ENCODE assay signal across 9 cellular contexts in genomic region chr19:18438331-18439024, GRCh38. TPM values are rescaled to one million over a fixed set of nuclear protein-coding genes. Genes with fewer than 3 reads are reported as not detected.
DNase-seq lines count a peak whose midpoint lies in the region; ATAC-seq, FAIRE-seq and TF ChIP-seq lines count a peak whose summit lies in the region.
"Had no signal": no experiment of that assay in that cellular context is flagged by ENCODE, and none has a peak within 500 bp of the region (broad histone marks: within the 10 kb centered on the region; RNA-seq: fewer than 3 reads in every experiment).

No MANE protein-coding gene starts in this region.

- no peaks in the 10 kb centered on the region for H3K36me3 Mint-ChIP-seq in natural killer cell

- H3K4me3 ChIP-seq in HUES64 (ENCODE audit: low read length): peak overlapping the region; percentile 85
- H3K4me3 ChIP-seq in GM12878: no peak overlapping the region

- H3K9me3 ChIP-seq in HUES64 (ENCODE audit: insufficient read depth, low read depth, low read length) (no peaks in the 10 kb centered on the region), GM12878 (replicated peaks; ENCODE audit: control insufficient read depth, insufficient read depth, low read length) (no peaks in the 10 kb centered on the region; the same call in 2 of the 3 replicates)

- H3K79me2 ChIP-seq in GM12878 (ENCODE audit: control insufficient read depth, insufficient read depth, low read length): no peaks in the 10 kb centered on the region

- peaks cover 4% of the 10 kb centered on the region in 2 donors for H3K9me3 Mint-ChIP-seq in natural killer cell

- no peaks in the 10 kb centered on the region for H3K27me3 Mint-ChIP-seq in natural killer cell (ENCODE audit: low read depth in 2 of 2)

- peak overlapping the region in 1 of 2 donors; percentile 72 for H3K27ac Mint-ChIP-seq in natural killer cell

- BruUV-seq in GM12878 (replicated peaks; lab: Mats Ljungman, UMichigan): no TSS peak

- H2AFZ ChIP-seq in GM12878 (ENCODE audit: control insufficient read depth, low read depth, low read length): no peak overlapping the region

- intact Hi-C loops in GM12878 (cut with micrococcal nuclease; ENCODE audit: unreplicated experiment): no loop called here
- intact Hi-C loops in natural killer cell (cut with micrococcal nuclease): no loop called here

- no peak overlapping the region for H3K4me2 ChIP-seq in GM12878 (ENCODE audit: control insufficient read depth, insufficient read depth)

- TF ChIP-seq EP300 in GM12878 (IDR thresholded peaks at IDR 0.05; ENCODE audit: borderline replicate concordance in 1 of 2, control insufficient read depth in 1 of 2, low read depth in 2 of 2, low read length in 2 of 2): no peak

- H3K27me3 ChIP-seq in HUES64 (ENCODE audit: insufficient read depth, low read length): no peaks in the 10 kb centered on the region
- no peaks in the 10 kb centered on the region for H3K27me3 ChIP-seq in GM12878 (replicated peaks in 1 of 2; ENCODE audit: control insufficient read depth in 2 of 2, insufficient read depth in 2 of 2, low read length in 1 of 2)

- WGBS in HUES64: 11% methylated on average over 24 of the region's 24 CpGs
- WGBS in GM12878 (ENCODE audit: insufficient coverage, insufficient replicate concordance, low lambda C conversion rate, missing lambda C conversion rate): 75% methylated on average over 23 of the region's 24 CpGs

- DNase-seq in GM12878 (ENCODE audit: low read depth, low spot score) (no peak), iPS-NIHi11 (ENCODE audit: low spot score) (peak; percentile 73), substantia nigra (lab: John Stamatoyannopoulos, UW) (peak in 2 of 49 donors; percentile 17 to 43), natural killer cell (no peak), globus pallidus (ENCODE audit: low spot score) (no peak), T1000 (lab: John Stamatoyannopoulos, UW) (no peak)
- DNase-seq in stimulated activated CD4-positive, alpha-beta T cell treated with anti-CD3 and anti-CD28 coated beads, Interleukin-2, amount 100 ng/mL, for 48 hours: no peak

- H3K4me1 ChIP-seq in HUES64 (ENCODE audit: insufficient read depth, low read length) (peaks cover 24% of the 10 kb centered on the region), GM12878 (ENCODE audit: control insufficient read depth, insufficient read depth, low read length) (peaks cover 14% of the 10 kb centered on the region)

- FAIRE-seq in GM12878 (lab: Jason Lieb, UNC): no peak
- FAIRE-seq: islet of Langerhans had no signal

- in situ Hi-C loops in GM12878 (cut with MboI): no loop called here

- POLR2A ChIA-PET in GM12878 (lab: Charles Lee): no interaction called here

- H3K4me1 Mint-ChIP-seq in natural killer cell: peaks cover 15 to 62% of the 10 kb centered on the region in 2 donors

- H3K9ac ChIP-seq in HUES64 (ENCODE audit: low read depth, low read length) (peak overlapping the region; percentile 70), GM12878 (ENCODE audit: control insufficient read depth, insufficient read depth, low read length) (no peak overlapping the region)

- no peak overlapping the region for H3K4me3 Mint-ChIP-seq in natural killer cell

- H3K36me3 ChIP-seq in HUES64 (ENCODE audit: insufficient read depth, low read length) (peaks cover 20% of the 10 kb centered on the region), GM12878 (ENCODE audit: control insufficient read depth in 2 of 2, insufficient read depth in 2 of 2, low read length in 1 of 2) (peaks cover 0 to 2% of the 10 kb centered on the region in 2 experiments; a peak in 1 of 4 replicates)

- H4K20me1 ChIP-seq in GM12878 (ENCODE audit: control insufficient read depth, insufficient read depth): no peaks in the 10 kb centered on the region; the same call in 1 of the 2 replicates

- H3K27ac ChIP-seq in HUES64 (ENCODE audit: low read depth, low read length) (peak overlapping the region; percentile 92), GM12878 (ENCODE audit: control insufficient read depth, insufficient read depth) (no peak overlapping the region), substantia nigra (ENCODE audit: low read depth, low read length, poor library complexity, severe bottlenecking) (peak overlapping the region; percentile 21)

- ATAC-seq in GM12878: no peak
- no peak for ATAC-seq in natural killer cell

- no peak for TF ChIP-seq RAD21 in GM12878 (IDR thresholded peaks at IDR 0.05; ENCODE audit: insufficient read depth, low read depth, low read length)

- RAD21 ChIA-PET in GM12878 (lab: Charles Lee; ENCODE audit: unreplicated experiment): no interaction called here

- CTCF ChIA-PET in GM12878 (lab: Yijun Ruan, JAX): interaction anchor here (1.3 kb wide), 1 partner anchor 12 kb away, joined by 4 read pairs; no protein-coding TSS in a partner anchor

- TF ChIP-seq CTCF in GM12878 (IDR thresholded peaks at IDR 0.05 in 2 of 3, conservative IDR thresholded peaks at IDR 0.05 in 1 of 3; ENCODE audit: control insufficient read depth in 2 of 3, extremely low read depth in 1 of 3, insufficient read depth in 1 of 3, low read depth in 3 of 3, low read length in 3 of 3) (no peak), natural killer cell (IDR thresholded peaks at IDR 0.05) (no peak)

- SMC1A ChIA-PET in GM12878 (lab: Charles Lee; ENCODE audit: uncharacterized antibody, unreplicated experiment): no interaction called here

- no peak for TF ChIP-seq POLR2A in GM12878 (IDR thresholded peaks at IDR 0.05; ENCODE audit: low read depth, low read length)

RNA-seq across cellular contexts. Expression of gene ISYNA1, which starts 0.5 kb away (rescaled TPM):
- 136 TPM for polyA plus RNA-seq in HUES64 (2013, experiment 1 of 2)
- 178 TPM for polyA plus RNA-seq in HUES64 (2013, experiment 2 of 2)
- total RNA-seq in GM12878 (2013; cell fraction: nucleolus; rRNA removed): 8.2 and 8.9 TPM in 2 replicates
- total RNA-seq in GM12878 (2014; rRNA removed) (9.9 and 12.3 TPM in 2 replicates), GM12878 (2014; rRNA removed; fragmentation: Illumina TruSeq; extraction: Trizol) (4.9 and 5.3 TPM in 2 replicates), GM12878 (2021) (37.0 and 38.8 TPM in 2 replicates), natural killer cell (10 to 100 TPM; 39.7 to 53.6 (median 40.1) TPM)
- 12.5 TPM for polyA plus RNA-seq in GM12878 (2011; ENCODE audit: low read depth)
- polyA plus RNA-seq in GM12878 (2011; rRNA removed) (0.78 and 1.9 TPM in 2 replicates), GM12878 (2014; fragmentation: Illumina TruSeq; extraction: Trizol) (2.5 and 3.8 TPM in 2 replicates), GM12878 (2014; fragmentation: Nextera tagmentation; extraction: Ambion mirVana) (1 to 10 TPM; 2.8 to 6.3 TPM), GM12878 (2014; rRNA removed) (33.0 and 37.8 TPM in 2 replicates), GM12878 (2016; fragmentation: Nextera tagmentation; extraction: Ambion mirVana) (10 to 100 TPM; 12.0 to 12.5 TPM)
- polyA plus RNA-seq in GM12878 (2011; cell fraction: cytosol; rRNA removed): 2.0 and 3.0 TPM in 2 replicates
- 19.2 and 23.0 TPM in 2 replicates for polyA plus RNA-seq in GM12878 (2011; cell fraction: nucleus; rRNA removed)
- polyA plus RNA-seq in GM12878 (2012): 23.2 and 24.0 TPM in 2 replicates
- 0.59 and 2.4 TPM in 2 replicates for polyA minus RNA-seq in GM12878 (2011; rRNA and poly(A)+ RNA removed)
- polyA minus RNA-seq in GM12878 (2011; cell fraction: cytosol; rRNA and poly(A)+ RNA removed): 1.1 and 5.1 TPM in 2 replicates
- polyA minus RNA-seq in GM12878 (2011; cell fraction: nucleus; rRNA and poly(A)+ RNA removed): 2.3 and 5.6 TPM in 2 replicates

RNA-seq across cellular contexts. Expression of gene SSBP4, which starts 19.3 kb away (rescaled TPM):
- 35.2 TPM for polyA plus RNA-seq in HUES64 (2013, experiment 1 of 2)
- polyA plus RNA-seq in HUES64 (2013, experiment 2 of 2): 53.3 TPM
- 40.3 and 49.5 TPM in 2 replicates for total RNA-seq in GM12878 (2013; cell fraction: nucleolus; rRNA removed)
- total RNA-seq in GM12878 (2014; rRNA removed): 91.4 and 122 TPM in 2 replicates
- 32.9 and 39.5 TPM in 2 replicates for total RNA-seq in GM12878 (2014; rRNA removed; fragmentation: Illumina TruSeq; extraction: Trizol)
- 131 and 150 TPM in 2 replicates for total RNA-seq in GM12878 (2021)
- 12.2 TPM for polyA plus RNA-seq in GM12878 (2011; ENCODE audit: low read depth)
- polyA plus RNA-seq in GM12878 (2011; rRNA removed): 11.5 and 19.0 TPM in 2 replicates
- 23.2 and 39.7 TPM in 2 replicates for polyA plus RNA-seq in GM12878 (2011; cell fraction: cytosol; rRNA removed)
- 104 and 142 TPM in 2 replicates for polyA plus RNA-seq in GM12878 (2011; cell fraction: nucleus; rRNA removed)
- polyA plus RNA-seq in GM12878 (2012): 52.3 and 55.4 TPM in 2 replicates
- polyA plus RNA-seq in GM12878 (2014; fragmentation: Illumina TruSeq; extraction: Trizol): 7.1 and 22.5 TPM in 2 replicates
- 1 to 10 TPM in 1 of 2 experiments, under 1 TPM in 1; 0.37 to 6.6 TPM for polyA plus RNA-seq in GM12878 (2014; fragmentation: Nextera tagmentation; extraction: Ambion mirVana)
- 98.3 and 119 TPM in 2 replicates for polyA plus RNA-seq in GM12878 (2014; rRNA removed)
- 10 to 100 TPM; 38.3 to 58.5 TPM for polyA plus RNA-seq in GM12878 (2016; fragmentation: Nextera tagmentation; extraction: Ambion mirVana)
- polyA minus RNA-seq in GM12878 (2011; rRNA and poly(A)+ RNA removed): 4.2 and 21.6 TPM in 2 replicates
- polyA minus RNA-seq in GM12878 (2011; cell fraction: cytosol; rRNA and poly(A)+ RNA removed): 20.1 and 26.7 TPM in 2 replicates
- polyA minus RNA-seq in GM12878 (2011; cell fraction: nucleus; rRNA and poly(A)+ RNA removed): 23.2 and 48.4 TPM in 2 replicates
- 100 to 1,000 TPM; 137 to 169 (median 158) TPM for total RNA-seq in natural killer cell

RNA-seq across cellular contexts. Expression of gene LRRC25, which starts 41.1 kb away (rescaled TPM):
- 0.10 TPM for polyA plus RNA-seq in HUES64 (2013, experiment 1 of 2)
- polyA plus RNA-seq in HUES64 (2013, experiment 2 of 2): not detected
- total RNA-seq in GM12878 (2013; cell fraction: nucleolus; rRNA removed): 14.5 and 19.3 TPM in 2 replicates
- total RNA-seq in GM12878 (2014; rRNA removed) (2.5 and 2.9 TPM in 2 replicates), GM12878 (2014; rRNA removed; fragmentation: Illumina TruSeq; extraction: Trizol) (1.1 TPM in 2 replicates), GM12878 (2021) (2.7 TPM in 2 replicates), natural killer cell (10 to 100 TPM in 2 of 3 donors, 1 to 10 TPM in 1; 3.9 to 28.2 (median 12.0) TPM)
- 1.6 TPM for polyA plus RNA-seq in GM12878 (2011; ENCODE audit: low read depth)
- polyA plus RNA-seq in GM12878 (2011; rRNA removed) (0.19 and 0.38 TPM in 2 replicates), GM12878 (2014; fragmentation: Illumina TruSeq; extraction: Trizol) (1.00 and 1.3 TPM in 2 replicates), GM12878 (2014; fragmentation: Nextera tagmentation; extraction: Ambion mirVana) (under 1 TPM; 0.50 to 0.53 TPM), GM12878 (2014; rRNA removed) (2.1 and 2.7 TPM in 2 replicates), GM12878 (2016; fragmentation: Nextera tagmentation; extraction: Ambion mirVana) (1 to 10 TPM; 1.2 to 1.6 TPM)
- 0.55 and 0.87 TPM in 2 replicates for polyA plus RNA-seq in GM12878 (2011; cell fraction: cytosol; rRNA removed)
- polyA plus RNA-seq in GM12878 (2011; cell fraction: nucleus; rRNA removed): 0.24 and 0.42 TPM in 2 replicates
- 4.1 and 4.9 TPM in 2 replicates for polyA plus RNA-seq in GM12878 (2012)
- polyA minus RNA-seq in GM12878 (2011; rRNA and poly(A)+ RNA removed): 0.44 and 1.1 TPM in 2 replicates
- polyA minus RNA-seq in GM12878 (2011; cell fraction: cytosol; rRNA and poly(A)+ RNA removed): 0.67 TPM in 1 of 2 replicates, not detected in the other
- polyA minus RNA-seq in GM12878 (2011; cell fraction: nucleus; rRNA and poly(A)+ RNA removed): 0.73 and 0.86 TPM in 2 replicates

RNA-seq across cellular contexts. Expression of gene GDF15, which starts 52.5 kb away (rescaled TPM):
- 3.7 TPM for polyA plus RNA-seq in HUES64 (2013, experiment 1 of 2)
- polyA plus RNA-seq in HUES64 (2013, experiment 2 of 2): 4.2 TPM
- total RNA-seq in GM12878 (2013; cell fraction: nucleolus; rRNA removed): 4.5 and 5.8 TPM in 2 replicates
- 1.4 and 1.8 TPM in 2 replicates for total RNA-seq in GM12878 (2014; rRNA removed)
- total RNA-seq in GM12878 (2014; rRNA removed; fragmentation: Illumina TruSeq; extraction: Trizol): 0.31 and 0.60 TPM in 2 replicates
- total RNA-seq in GM12878 (2021): 1.6 and 2.2 TPM in 2 replicates
- polyA plus RNA-seq in GM12878 (2011; ENCODE audit: low read depth): 0.97 TPM
- polyA plus RNA-seq in GM12878 (2011; rRNA removed): 0.22 and 0.46 TPM in 2 replicates
- 2.1 and 2.2 TPM in 2 replicates for polyA plus RNA-seq in GM12878 (2011; cell fraction: cytosol; rRNA removed)
- polyA plus RNA-seq in GM12878 (2011; cell fraction: nucleus; rRNA removed): 3.2 and 4.0 TPM in 2 replicates
- polyA plus RNA-seq in GM12878 (2012): 3.5 and 6.0 TPM in 2 replicates
- polyA plus RNA-seq in GM12878 (2014; fragmentation: Illumina TruSeq; extraction: Trizol): 0.29 and 0.92 TPM in 2 replicates
- under 1 TPM in 1 of 2 experiments, not detected in 1; 0.11 TPM for polyA plus RNA-seq in GM12878 (2014; fragmentation: Nextera tagmentation; extraction: Ambion mirVana)
- 1.4 and 1.6 TPM in 2 replicates for polyA plus RNA-seq in GM12878 (2014; rRNA removed)
- 1 to 10 TPM; 2.8 to 3.6 TPM for polyA plus RNA-seq in GM12878 (2016; fragmentation: Nextera tagmentation; extraction: Ambion mirVana)
- 1.6 TPM in 1 of 2 replicates, not detected in the other for polyA minus RNA-seq in GM12878 (2011; rRNA and poly(A)+ RNA removed)
- 2.8 and 7.8 TPM in 2 replicates for polyA minus RNA-seq in GM12878 (2011; cell fraction: cytosol; rRNA and poly(A)+ RNA removed)
- polyA minus RNA-seq in GM12878 (2011; cell fraction: nucleus; rRNA and poly(A)+ RNA removed): 1.6 and 2.2 TPM in 2 replicates
- total RNA-seq in natural killer cell: 1 to 10 TPM in 1 of 3 donors, under 1 TPM in 1, not detected in 1; 0.85 to 1.5 TPM
